In the genomic region with DNA sequence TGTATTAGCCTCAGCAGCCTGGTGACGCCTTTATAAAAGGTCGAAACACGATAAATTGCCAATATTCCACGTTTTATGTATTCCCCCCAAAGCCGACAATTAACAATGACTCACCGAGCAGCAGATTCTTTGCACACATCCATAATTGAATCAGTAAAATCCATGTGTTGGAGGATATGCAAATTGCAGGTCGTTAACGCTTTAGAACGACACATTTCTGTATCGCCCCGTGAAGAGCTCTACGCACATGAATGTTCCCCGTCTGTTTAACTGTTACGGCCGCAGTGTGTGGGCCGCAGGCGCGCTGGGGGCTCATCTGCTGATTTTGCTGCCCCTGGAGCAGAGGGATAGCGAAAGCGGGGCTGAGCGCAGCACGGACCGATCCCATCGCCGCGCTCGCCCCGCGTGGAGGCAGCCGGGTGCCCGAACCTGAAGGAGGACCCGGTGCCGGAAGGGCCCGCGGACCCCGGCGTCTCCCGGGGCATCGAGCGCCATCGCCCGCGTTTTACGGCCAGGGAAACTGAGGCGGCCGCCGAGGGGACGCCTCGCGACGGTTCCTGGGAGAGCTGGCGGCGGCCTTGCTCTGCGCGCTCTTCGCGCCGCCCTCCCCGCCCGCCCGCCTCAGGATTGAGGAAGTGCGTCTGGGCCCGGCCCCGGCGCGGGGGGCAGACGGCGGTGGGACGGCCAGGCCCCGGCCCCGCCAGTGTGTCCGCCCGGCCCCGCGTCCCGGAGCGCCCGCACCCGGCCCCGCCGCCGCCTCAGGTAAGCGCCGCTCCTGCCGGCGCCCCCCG, we compare ENCODE assay signal across 1 cellular context.
A peak's percentile ranks its signal among the peaks of the same experiment; 100 is the strongest.
TF ChIP-seq lines count a peak whose summit lies in the region.

A gene with protein sequence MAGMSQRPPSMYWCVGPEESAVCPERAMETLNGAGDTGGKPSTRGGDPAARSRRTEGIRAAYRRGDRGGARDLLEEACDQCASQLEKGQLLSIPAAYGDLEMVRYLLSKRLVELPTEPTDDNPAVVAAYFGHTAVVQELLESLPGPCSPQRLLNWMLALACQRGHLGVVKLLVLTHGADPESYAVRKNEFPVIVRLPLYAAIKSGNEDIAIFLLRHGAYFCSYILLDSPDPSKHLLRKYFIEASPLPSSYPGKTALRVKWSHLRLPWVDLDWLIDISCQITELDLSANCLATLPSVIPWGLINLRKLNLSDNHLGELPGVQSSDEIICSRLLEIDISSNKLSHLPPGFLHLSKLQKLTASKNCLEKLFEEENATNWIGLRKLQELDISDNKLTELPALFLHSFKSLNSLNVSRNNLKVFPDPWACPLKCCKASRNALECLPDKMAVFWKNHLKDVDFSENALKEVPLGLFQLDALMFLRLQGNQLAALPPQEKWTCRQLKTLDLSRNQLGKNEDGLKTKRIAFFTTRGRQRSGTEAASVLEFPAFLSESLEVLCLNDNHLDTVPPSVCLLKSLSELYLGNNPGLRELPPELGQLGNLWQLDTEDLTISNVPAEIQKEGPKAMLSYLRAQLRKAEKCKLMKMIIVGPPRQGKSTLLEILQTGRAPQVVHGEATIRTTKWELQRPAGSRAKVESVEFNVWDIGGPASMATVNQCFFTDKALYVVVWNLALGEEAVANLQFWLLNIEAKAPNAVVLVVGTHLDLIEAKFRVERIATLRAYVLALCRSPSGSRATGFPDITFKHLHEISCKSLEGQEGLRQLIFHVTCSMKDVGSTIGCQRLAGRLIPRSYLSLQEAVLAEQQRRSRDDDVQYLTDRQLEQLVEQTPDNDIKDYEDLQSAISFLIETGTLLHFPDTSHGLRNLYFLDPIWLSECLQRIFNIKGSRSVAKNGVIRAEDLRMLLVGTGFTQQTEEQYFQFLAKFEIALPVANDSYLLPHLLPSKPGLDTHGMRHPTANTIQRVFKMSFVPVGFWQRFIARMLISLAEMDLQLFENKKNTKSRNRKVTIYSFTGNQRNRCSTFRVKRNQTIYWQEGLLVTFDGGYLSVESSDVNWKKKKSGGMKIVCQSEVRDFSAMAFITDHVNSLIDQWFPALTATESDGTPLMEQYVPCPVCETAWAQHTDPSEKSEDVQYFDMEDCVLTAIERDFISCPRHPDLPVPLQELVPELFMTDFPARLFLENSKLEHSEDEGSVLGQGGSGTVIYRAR (N-terminal part only) (plus strand): TSS at position 668 of the 791 bp plus-strand sequence. CDS start 5,276 bp downstream, outside the sequence.

TF ChIP-seq in K562, 482 proteins besides CTCF, POLR2A, EP300 and RAD21 (continued from another document and continues in another):
- TF ChIP-seq, protein P1, sequence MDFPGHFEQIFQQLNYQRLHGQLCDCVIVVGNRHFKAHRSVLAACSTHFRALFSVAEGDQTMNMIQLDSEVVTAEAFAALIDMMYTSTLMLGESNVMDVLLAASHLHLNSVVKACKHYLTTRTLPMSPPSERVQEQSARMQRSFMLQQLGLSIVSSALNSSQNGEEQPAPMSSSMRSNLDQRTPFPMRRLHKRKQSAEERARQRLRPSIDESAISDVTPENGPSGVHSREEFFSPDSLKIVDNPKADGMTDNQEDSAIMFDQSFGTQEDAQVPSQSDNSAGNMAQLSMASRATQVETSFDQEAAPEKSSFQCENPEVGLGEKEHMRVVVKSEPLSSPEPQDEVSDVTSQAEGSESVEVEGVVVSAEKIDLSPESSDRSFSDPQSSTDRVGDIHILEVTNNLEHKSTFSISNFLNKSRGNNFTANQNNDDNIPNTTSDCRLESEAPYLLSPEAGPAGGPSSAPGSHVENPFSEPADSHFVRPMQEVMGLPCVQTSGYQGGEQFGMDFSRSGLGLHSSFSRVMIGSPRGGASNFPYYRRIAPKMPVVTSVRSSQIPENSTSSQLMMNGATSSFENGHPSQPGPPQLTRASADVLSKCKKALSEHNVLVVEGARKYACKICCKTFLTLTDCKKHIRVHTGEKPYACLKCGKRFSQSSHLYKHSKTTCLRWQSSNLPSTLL (IDR thresholded peaks at IDR 0.05), result no peak
- TF ChIP-seq MEF2D (tag; conservative IDR thresholded peaks at IDR 0.05; ENCODE audit: low read depth) (no peak), RFX5 (IDR thresholded peaks at IDR 0.05; ENCODE audit: low read depth, low read length) (no peak), ZNF133 (CRISPR knock-in tag; IDR thresholded peaks at IDR 0.05) (no peak), SRSF3 (IDR thresholded peaks at IDR 0.05; ENCODE audit: insufficient read depth, low read length) (no peak), KDM5B (IDR thresholded peaks at IDR 0.05; ENCODE audit: insufficient replicate concordance, low read depth, low read length) (no peak), MBD2 (IDR thresholded peaks at IDR 0.05; ENCODE audit: borderline replicate concordance, low read depth) (no peak), ZNF3 (CRISPR knock-in tag; IDR thresholded peaks at IDR 0.05) (no peak), C11orf30 (IDR thresholded peaks at IDR 0.05; ENCODE audit: low read depth) (no peak), ZNF707 (CRISPR knock-in tag; conservative IDR thresholded peaks at IDR 0.05) (no peak), HSF4 (CRISPR knock-in tag; IDR thresholded peaks at IDR 0.05; ENCODE audit: borderline replicate concordance) (no peak), SETDB1 (IDR thresholded peaks at IDR 0.05; ENCODE audit: low read length) (no peak), ZNF316 (IDR thresholded peaks at IDR 0.05) (no peak), ZZZ3 (IDR thresholded peaks at IDR 0.05) (no peak), EZH2 (IDR thresholded peaks at IDR 0.05; ENCODE audit: borderline replicate concordance, low read depth, low read length) (peak; percentile 86; the same call in 1 of the 2 replicates), ZNF717 (CRISPR knock-in tag; IDR thresholded peaks at IDR 0.05) (no peak), L3MBTL2 (IDR thresholded peaks at IDR 0.05) (peak; percentile 42; the same call in 1 of the 2 replicates)
- TF ChIP-seq, protein P2, sequence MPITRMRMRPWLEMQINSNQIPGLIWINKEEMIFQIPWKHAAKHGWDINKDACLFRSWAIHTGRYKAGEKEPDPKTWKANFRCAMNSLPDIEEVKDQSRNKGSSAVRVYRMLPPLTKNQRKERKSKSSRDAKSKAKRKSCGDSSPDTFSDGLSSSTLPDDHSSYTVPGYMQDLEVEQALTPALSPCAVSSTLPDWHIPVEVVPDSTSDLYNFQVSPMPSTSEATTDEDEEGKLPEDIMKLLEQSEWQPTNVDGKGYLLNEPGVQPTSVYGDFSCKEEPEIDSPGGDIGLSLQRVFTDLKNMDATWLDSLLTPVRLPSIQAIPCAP (CRISPR knock-in tag; IDR thresholded peaks at IDR 0.05; ENCODE audit: borderline replicate concordance), result no peak
- TF ChIP-seq, protein P3, sequence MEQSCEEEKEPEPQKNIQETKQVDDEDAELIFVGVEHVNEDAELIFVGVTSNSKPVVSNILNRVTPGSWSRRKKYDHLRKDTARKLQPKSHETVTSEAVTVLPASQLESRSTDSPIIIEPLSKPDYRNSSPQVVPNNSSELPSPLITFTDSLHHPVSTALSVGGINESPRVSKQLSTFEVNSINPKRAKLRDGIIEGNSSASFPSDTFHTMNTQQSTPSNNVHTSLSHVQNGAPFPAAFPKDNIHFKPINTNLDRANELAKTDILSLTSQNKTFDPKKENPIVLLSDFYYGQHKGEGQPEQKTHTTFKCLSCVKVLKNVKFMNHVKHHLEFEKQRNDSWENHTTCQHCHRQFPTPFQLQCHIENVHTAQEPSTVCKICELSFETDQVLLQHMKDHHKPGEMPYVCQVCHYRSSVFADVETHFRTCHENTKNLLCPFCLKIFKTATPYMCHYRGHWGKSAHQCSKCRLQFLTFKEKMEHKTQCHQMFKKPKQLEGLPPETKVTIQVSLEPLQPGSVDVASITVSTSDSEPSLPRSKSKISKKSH (CRISPR knock-in tag; IDR thresholded peaks at IDR 0.05), result no peak
- TF ChIP-seq, protein P4, sequence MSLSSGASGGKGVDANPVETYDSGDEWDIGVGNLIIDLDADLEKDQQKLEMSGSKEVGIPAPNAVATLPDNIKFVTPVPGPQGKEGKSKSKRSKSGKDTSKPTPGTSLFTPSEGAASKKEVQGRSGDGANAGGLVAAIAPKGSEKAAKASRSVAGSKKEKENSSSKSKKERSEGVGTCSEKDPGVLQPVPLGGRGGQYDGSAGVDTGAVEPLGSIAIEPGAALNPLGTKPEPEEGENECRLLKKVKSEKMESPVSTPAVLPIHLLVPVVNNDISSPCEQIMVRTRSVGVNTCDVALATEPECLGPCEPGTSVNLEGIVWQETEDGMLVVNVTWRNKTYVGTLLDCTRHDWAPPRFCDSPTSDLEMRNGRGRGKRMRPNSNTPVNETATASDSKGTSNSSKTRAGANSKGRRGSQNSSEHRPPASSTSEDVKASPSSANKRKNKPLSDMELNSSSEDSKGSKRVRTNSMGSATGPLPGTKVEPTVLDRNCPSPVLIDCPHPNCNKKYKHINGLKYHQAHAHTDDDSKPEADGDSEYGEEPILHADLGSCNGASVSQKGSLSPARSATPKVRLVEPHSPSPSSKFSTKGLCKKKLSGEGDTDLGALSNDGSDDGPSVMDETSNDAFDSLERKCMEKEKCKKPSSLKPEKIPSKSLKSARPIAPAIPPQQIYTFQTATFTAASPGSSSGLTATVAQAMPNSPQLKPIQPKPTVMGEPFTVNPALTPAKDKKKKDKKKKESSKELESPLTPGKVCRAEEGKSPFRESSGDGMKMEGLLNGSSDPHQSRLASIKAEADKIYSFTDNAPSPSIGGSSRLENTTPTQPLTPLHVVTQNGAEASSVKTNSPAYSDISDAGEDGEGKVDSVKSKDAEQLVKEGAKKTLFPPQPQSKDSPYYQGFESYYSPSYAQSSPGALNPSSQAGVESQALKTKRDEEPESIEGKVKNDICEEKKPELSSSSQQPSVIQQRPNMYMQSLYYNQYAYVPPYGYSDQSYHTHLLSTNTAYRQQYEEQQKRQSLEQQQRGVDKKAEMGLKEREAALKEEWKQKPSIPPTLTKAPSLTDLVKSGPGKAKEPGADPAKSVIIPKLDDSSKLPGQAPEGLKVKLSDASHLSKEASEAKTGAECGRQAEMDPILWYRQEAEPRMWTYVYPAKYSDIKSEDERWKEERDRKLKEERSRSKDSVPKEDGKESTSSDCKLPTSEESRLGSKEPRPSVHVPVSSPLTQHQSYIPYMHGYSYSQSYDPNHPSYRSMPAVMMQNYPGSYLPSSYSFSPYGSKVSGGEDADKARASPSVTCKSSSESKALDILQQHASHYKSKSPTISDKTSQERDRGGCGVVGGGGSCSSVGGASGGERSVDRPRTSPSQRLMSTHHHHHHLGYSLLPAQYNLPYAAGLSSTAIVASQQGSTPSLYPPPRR (CRISPR knock-in tag; IDR thresholded peaks at IDR 0.05; ENCODE audit: borderline replicate concordance), result no peak
- TF ChIP-seq, protein P5, sequence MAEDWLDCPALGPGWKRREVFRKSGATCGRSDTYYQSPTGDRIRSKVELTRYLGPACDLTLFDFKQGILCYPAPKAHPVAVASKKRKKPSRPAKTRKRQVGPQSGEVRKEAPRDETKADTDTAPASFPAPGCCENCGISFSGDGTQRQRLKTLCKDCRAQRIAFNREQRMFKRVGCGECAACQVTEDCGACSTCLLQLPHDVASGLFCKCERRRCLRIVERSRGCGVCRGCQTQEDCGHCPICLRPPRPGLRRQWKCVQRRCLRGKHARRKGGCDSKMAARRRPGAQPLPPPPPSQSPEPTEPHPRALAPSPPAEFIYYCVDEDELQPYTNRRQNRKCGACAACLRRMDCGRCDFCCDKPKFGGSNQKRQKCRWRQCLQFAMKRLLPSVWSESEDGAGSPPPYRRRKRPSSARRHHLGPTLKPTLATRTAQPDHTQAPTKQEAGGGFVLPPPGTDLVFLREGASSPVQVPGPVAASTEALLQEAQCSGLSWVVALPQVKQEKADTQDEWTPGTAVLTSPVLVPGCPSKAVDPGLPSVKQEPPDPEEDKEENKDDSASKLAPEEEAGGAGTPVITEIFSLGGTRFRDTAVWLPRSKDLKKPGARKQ (CRISPR knock-in tag; IDR thresholded peaks at IDR 0.05), result no peak
- TF ChIP-seq, protein P6, sequence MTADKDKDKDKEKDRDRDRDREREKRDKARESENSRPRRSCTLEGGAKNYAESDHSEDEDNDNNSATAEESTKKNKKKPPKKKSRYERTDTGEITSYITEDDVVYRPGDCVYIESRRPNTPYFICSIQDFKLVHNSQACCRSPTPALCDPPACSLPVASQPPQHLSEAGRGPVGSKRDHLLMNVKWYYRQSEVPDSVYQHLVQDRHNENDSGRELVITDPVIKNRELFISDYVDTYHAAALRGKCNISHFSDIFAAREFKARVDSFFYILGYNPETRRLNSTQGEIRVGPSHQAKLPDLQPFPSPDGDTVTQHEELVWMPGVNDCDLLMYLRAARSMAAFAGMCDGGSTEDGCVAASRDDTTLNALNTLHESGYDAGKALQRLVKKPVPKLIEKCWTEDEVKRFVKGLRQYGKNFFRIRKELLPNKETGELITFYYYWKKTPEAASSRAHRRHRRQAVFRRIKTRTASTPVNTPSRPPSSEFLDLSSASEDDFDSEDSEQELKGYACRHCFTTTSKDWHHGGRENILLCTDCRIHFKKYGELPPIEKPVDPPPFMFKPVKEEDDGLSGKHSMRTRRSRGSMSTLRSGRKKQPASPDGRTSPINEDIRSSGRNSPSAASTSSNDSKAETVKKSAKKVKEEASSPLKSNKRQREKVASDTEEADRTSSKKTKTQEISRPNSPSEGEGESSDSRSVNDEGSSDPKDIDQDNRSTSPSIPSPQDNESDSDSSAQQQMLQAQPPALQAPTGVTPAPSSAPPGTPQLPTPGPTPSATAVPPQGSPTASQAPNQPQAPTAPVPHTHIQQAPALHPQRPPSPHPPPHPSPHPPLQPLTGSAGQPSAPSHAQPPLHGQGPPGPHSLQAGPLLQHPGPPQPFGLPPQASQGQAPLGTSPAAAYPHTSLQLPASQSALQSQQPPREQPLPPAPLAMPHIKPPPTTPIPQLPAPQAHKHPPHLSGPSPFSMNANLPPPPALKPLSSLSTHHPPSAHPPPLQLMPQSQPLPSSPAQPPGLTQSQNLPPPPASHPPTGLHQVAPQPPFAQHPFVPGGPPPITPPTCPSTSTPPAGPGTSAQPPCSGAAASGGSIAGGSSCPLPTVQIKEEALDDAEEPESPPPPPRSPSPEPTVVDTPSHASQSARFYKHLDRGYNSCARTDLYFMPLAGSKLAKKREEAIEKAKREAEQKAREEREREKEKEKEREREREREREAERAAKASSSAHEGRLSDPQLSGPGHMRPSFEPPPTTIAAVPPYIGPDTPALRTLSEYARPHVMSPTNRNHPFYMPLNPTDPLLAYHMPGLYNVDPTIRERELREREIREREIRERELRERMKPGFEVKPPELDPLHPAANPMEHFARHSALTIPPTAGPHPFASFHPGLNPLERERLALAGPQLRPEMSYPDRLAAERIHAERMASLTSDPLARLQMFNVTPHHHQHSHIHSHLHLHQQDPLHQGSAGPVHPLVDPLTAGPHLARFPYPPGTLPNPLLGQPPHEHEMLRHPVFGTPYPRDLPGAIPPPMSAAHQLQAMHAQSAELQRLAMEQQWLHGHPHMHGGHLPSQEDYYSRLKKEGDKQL (CRISPR knock-in tag; IDR thresholded peaks at IDR 0.05; ENCODE audit: borderline replicate concordance), result no peak
- TF ChIP-seq, protein P7, sequence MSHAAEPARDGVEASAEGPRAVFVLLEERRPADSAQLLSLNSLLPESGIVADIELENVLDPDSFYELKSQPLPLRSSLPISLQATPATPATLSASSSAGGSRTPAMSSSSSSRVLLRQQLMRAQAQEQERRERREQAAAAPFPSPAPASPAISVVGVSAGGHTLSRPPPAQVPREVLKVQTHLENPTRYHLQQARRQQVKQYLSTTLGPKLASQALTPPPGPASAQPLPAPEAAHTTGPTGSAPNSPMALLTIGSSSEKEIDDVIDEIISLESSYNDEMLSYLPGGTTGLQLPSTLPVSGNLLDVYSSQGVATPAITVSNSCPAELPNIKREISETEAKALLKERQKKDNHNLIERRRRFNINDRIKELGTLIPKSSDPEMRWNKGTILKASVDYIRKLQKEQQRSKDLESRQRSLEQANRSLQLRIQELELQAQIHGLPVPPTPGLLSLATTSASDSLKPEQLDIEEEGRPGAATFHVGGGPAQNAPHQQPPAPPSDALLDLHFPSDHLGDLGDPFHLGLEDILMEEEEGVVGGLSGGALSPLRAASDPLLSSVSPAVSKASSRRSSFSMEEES (CRISPR knock-in tag; IDR thresholded peaks at IDR 0.05), result no peak
- TF ChIP-seq, protein P8, sequence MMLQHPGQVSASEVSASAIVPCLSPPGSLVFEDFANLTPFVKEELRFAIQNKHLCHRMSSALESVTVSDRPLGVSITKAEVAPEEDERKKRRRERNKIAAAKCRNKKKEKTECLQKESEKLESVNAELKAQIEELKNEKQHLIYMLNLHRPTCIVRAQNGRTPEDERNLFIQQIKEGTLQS (IDR thresholded peaks at IDR 0.05), result no peak
- TF ChIP-seq, protein P8 (CRISPR knock-in tag; conservative IDR thresholded peaks at IDR 0.05), result no peak
